9 cellular contexts compared by ENCODE assay signal in the genomic region with DNA sequence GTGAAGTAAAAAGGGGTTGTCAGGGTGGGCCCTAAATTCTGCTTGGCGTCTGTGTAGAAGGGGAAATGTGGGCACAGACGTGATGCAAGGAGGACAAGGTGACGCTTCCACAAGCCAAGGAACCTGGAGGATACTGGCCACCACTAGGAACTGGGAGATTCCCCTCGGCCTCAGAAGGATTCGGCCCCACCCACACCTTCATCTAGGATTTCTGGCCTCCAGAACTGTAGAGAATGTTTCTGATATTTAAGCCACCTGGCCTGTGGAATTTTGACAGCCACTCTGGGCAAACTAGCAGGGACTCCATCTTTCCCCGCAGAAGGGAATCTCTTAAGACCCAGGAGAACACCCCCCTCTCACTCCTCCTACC. TPM values are rescaled to one million over a fixed set of nuclear protein-coding genes. Genes with fewer than 3 reads are reported as not detected.
DNase-seq lines count a peak whose midpoint lies in the region; ATAC-seq and TF ChIP-seq lines count a peak whose summit lies in the region.
"Had no signal": no experiment of that assay in that cellular context is flagged by ENCODE, and none has a peak within 500 bp of the region (broad histone marks: within the 10 kb centered on the region; RNA-seq: fewer than 3 reads in every experiment).

No MANE protein-coding gene starts in this region.

- no peak overlapping the region for H4K5ac ChIP-seq in mesendoderm (ENCODE audit: low read length)

- H2BK15ac ChIP-seq in mesendoderm (replicated peaks; ENCODE audit: low read depth): no peak overlapping the region

- H3K23ac ChIP-seq in mesendoderm (ENCODE audit: low read length): no peak overlapping the region

- H3K79me1 ChIP-seq in mesendoderm (ENCODE audit: low read length): peaks cover 14% of the 10 kb centered on the region

- H3K18ac ChIP-seq in mesendoderm (ENCODE audit: low read length): no peak overlapping the region

- no peak for TF ChIP-seq POLR2A in uterus (IDR thresholded peaks at IDR 0.05)

- DNase-seq in cardiac muscle cell (ENCODE audit: low read depth in 1 of 2, low spot score in 1 of 2) (no peak), Right ventricle myocardium superior (no peak), brain microvascular endothelial cell (no peak), mesendoderm (no peak), uterus (no peak), SIG-M5 (lab: John Stamatoyannopoulos, UW) (no peak), epidermal melanocyte (ENCODE audit: insufficient read length, low spot score) (no peak)

- no peak overlapping the region for H2BK120ac ChIP-seq in mesendoderm (ENCODE audit: low read depth, low read length)

- TF ChIP-seq CTCF in cardiac muscle cell (IDR thresholded peaks at IDR 0.05; ENCODE audit: low read depth, low read length) (no peak), brain microvascular endothelial cell (IDR thresholded peaks at IDR 0.05; ENCODE audit: low read depth, low read length, missing control alignments) (no peak), uterus (IDR thresholded peaks at IDR 0.05) (no peak)

- H2BK5ac ChIP-seq in mesendoderm (ENCODE audit: low read length): no peak overlapping the region

- H3K9me3 ChIP-seq in cardiac muscle cell (ENCODE audit: low read depth) (no peaks in the 10 kb centered on the region), uterus (no peaks in the 10 kb centered on the region)

- H3K4ac ChIP-seq in mesendoderm (ENCODE audit: low read depth, low read length): peak overlapping the region; percentile 97

- H3K4me1 ChIP-seq in cardiac muscle cell (ENCODE audit: low read depth) (peaks cover 25% of the 10 kb centered on the region), mesendoderm (ENCODE audit: control insufficient read depth, low read depth, low read length) (peaks cover 5% of the 10 kb centered on the region), uterus (peaks cover 13 to 30% of the 10 kb centered on the region in 2 donors)

- no peak overlapping the region for H2AK5ac ChIP-seq in mesendoderm (ENCODE audit: low read length)

- peaks cover 53% of the 10 kb centered on the region for H3K79me2 ChIP-seq in mesendoderm (ENCODE audit: control insufficient read depth, insufficient read depth, low read length)

- no peaks in the 10 kb centered on the region for H3K27me3 ChIP-seq in cardiac muscle cell
- no peaks in the 10 kb centered on the region for H3K27me3 ChIP-seq in brain microvascular endothelial cell (replicated peaks)
- no peaks in the 10 kb centered on the region for H3K27me3 ChIP-seq in mesendoderm (ENCODE audit: insufficient read depth, low read length, poor library complexity)
- no peaks in the 10 kb centered on the region for H3K27me3 ChIP-seq in uterus

- H4K8ac ChIP-seq in mesendoderm (ENCODE audit: low read depth, low read length): no peak overlapping the region

- H3K36me3 ChIP-seq in cardiac muscle cell (peaks cover 7% of the 10 kb centered on the region), brain microvascular endothelial cell (replicated peaks) (peaks cover 31% of the 10 kb centered on the region), mesendoderm (ENCODE audit: control insufficient read depth, insufficient read depth, low read length) (peaks cover 4% of the 10 kb centered on the region), uterus (no peaks in the 10 kb centered on the region)

- WGBS in mesendoderm (ENCODE audit: extremely low coverage, insufficient coverage, low lambda C conversion rate): no CpG with 5 or more reads among the region's 6 CpGs

- intact Hi-C loops in Right ventricle myocardium superior (cut with DNase I): loop anchor here (5.0 kb wide), 2 partner anchors 37 to 78 kb away; no protein-coding TSS in a partner anchor
- intact Hi-C loops in uterus (cut with DNase I; ENCODE audit: low total_unique reads): loop anchor here (5.0 kb wide), 1 partner anchor 37 kb away; no protein-coding TSS in a partner anchor

- H3K27ac ChIP-seq in cardiac muscle cell (peak overlapping the region; percentile 92), brain microvascular endothelial cell (no peak overlapping the region), mesendoderm (ENCODE audit: low read depth, low read length) (no peak overlapping the region), uterus (peak overlapping the region in 1 of 2 donors; percentile 99)

- H3K56ac ChIP-seq in mesendoderm (ENCODE audit: low read length): peak overlapping the region; percentile 94

- H3K4me2 ChIP-seq in mesendoderm (ENCODE audit: low read length): peak overlapping the region; percentile 49

- ATAC-seq in Right ventricle myocardium superior (ENCODE audit: poor library complexity): no peak
- no peak for ATAC-seq in HG02571 (IDR thresholded peaks at IDR 0.05; ENCODE audit: unreplicated experiment)

- H3K4me3 ChIP-seq in cardiac muscle cell (peak overlapping the region; percentile 88), brain microvascular endothelial cell (ENCODE audit: low read depth, low read length) (peak overlapping the region; percentile 81), mesendoderm (ENCODE audit: low read length) (peak overlapping the region; percentile 74), uterus (peak overlapping the region; percentile 92 to 93)

- H3K9ac ChIP-seq in mesendoderm (ENCODE audit: low read length): peak overlapping the region; percentile 81

- in situ Hi-C loops in brain microvascular endothelial cell (cut with HindIII; ENCODE audit: low pct_ligation_motif_present, low sequenced_read_pairs): loop anchor here (5.0 kb wide), 1 partner anchor 92 kb away; a partner anchor contains a TSS

RNA-seq across cellular contexts. Expression of a gene that starts 1.1 kb away (rescaled TPM):
- total RNA-seq in cardiac muscle cell: 255 and 361 TPM in 2 replicates
- 297 and 342 TPM in 2 replicates for polyA plus RNA-seq in cardiac muscle cell
- 59.6 TPM for total RNA-seq in Right ventricle myocardium superior
- 101 TPM for polyA plus RNA-seq in mesendoderm (2013, experiment 1 of 2)
- 99.1 TPM for polyA plus RNA-seq in mesendoderm (2013, experiment 2 of 2)
- 10 to 100 TPM in 3 of 4 donors, 1 to 10 TPM in 1; 5.9 to 56.7 (median 30.1) TPM for total RNA-seq in uterus

RNA-seq across cellular contexts. Expression of a gene that starts 1.6 kb away (rescaled TPM):
- total RNA-seq in cardiac muscle cell: 60.6 and 66.9 TPM in 2 replicates
- polyA plus RNA-seq in cardiac muscle cell: 110 and 111 TPM in 2 replicates
- 30.0 TPM for total RNA-seq in Right ventricle myocardium superior
- polyA plus RNA-seq in mesendoderm (2013, experiment 1 of 2): 109 TPM
- 111 TPM for polyA plus RNA-seq in mesendoderm (2013, experiment 2 of 2)
- 100 to 1,000 TPM in 1 of 4 donors, 10 to 100 TPM in 3; 33.2 to 107 (median 50.6) TPM for total RNA-seq in uterus

RNA-seq across cellular contexts. Expression of a gene that starts 14.1 kb away (rescaled TPM):
- total RNA-seq in cardiac muscle cell (24.1 and 45.6 TPM in 2 replicates), Right ventricle myocardium superior (0.24 TPM), uterus (1 to 10 TPM in 1 of 4 donors, under 1 TPM in 1, not detected in 2; 0.35 to 3.5 TPM)
- 23.2 and 71.4 TPM in 2 replicates for polyA plus RNA-seq in cardiac muscle cell
- 4.2 TPM for polyA plus RNA-seq in mesendoderm (2013, experiment 1 of 2)
- 3.9 TPM for polyA plus RNA-seq in mesendoderm (2013, experiment 2 of 2)

RNA-seq across cellular contexts. Expression of a gene that starts 21.2 kb away (rescaled TPM):
- total RNA-seq in cardiac muscle cell: 1.9 and 5.4 TPM in 2 replicates
- polyA plus RNA-seq in cardiac muscle cell: 0.79 and 4.2 TPM in 2 replicates
- 0.35 TPM for total RNA-seq in Right ventricle myocardium superior
- polyA plus RNA-seq in mesendoderm (2013, experiment 1 of 2): 0.44 TPM
- 0.57 TPM for polyA plus RNA-seq in mesendoderm (2013, experiment 2 of 2)
- not detected for total RNA-seq in uterus
- total RNA-seq: NCI-H460 had no signal

RNA-seq across cellular contexts. Expression of a gene that starts 47.0 kb away (rescaled TPM):
- 0.48 TPM in 1 of 2 replicates, not detected in the other for total RNA-seq in cardiac muscle cell
- 0.06 and 0.51 TPM in 2 replicates for polyA plus RNA-seq in cardiac muscle cell
- total RNA-seq in Right ventricle myocardium superior: 0.70 TPM
- 0.01 TPM for polyA plus RNA-seq in mesendoderm (2013, experiment 1 of 2)
- polyA plus RNA-seq in mesendoderm (2013, experiment 2 of 2): 0.01 TPM
- total RNA-seq in uterus: under 1 TPM in 2 of 4 donors, not detected in 2; 0.26 to 0.40 TPM
- total RNA-seq: NCI-H460 had no signal
